1 cellular context compared by ENCODE assay signal in genomic region chr11:33736148-33736809, GRCh38.
A peak's percentile ranks its signal among the peaks of the same experiment; 100 is the strongest.
TF ChIP-seq lines count a peak whose summit lies in the region.

A gene with protein sequence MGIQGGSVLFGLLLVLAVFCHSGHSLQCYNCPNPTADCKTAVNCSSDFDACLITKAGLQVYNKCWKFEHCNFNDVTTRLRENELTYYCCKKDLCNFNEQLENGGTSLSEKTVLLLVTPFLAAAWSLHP (minus strand): TSS chr11:33736423. CDS start chr11:33722445, 13,978 bp downstream.

TF ChIP-seq in K562, 482 proteins besides CTCF, POLR2A, EP300 and RAD21 (continued from another document and continues in another):
- TF ChIP-seq, protein P1, sequence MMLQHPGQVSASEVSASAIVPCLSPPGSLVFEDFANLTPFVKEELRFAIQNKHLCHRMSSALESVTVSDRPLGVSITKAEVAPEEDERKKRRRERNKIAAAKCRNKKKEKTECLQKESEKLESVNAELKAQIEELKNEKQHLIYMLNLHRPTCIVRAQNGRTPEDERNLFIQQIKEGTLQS (IDR thresholded peaks at IDR 0.05) = no peak
- TF ChIP-seq, protein P1 (CRISPR knock-in tag; conservative IDR thresholded peaks at IDR 0.05) = no peak
- TF ChIP-seq CREB1 (IDR thresholded peaks at IDR 0.05) = no peak
- no peak for TF ChIP-seq CREB1 (CRISPR knock-in tag; IDR thresholded peaks at IDR 0.05)
- no peak for TF ChIP-seq NFIX (CRISPR knock-in tag; IDR thresholded peaks at IDR 0.05; ENCODE audit: low read depth)
- no peak for TF ChIP-seq SNRNP70 (optimal IDR thresholded peaks at IDR 0.05; ENCODE audit: low read depth, low read length)
- no peak for TF ChIP-seq TBL1XR1 (IDR thresholded peaks at IDR 0.05; ENCODE audit: low read length in 2 of 2)
- TF ChIP-seq, protein P2, sequence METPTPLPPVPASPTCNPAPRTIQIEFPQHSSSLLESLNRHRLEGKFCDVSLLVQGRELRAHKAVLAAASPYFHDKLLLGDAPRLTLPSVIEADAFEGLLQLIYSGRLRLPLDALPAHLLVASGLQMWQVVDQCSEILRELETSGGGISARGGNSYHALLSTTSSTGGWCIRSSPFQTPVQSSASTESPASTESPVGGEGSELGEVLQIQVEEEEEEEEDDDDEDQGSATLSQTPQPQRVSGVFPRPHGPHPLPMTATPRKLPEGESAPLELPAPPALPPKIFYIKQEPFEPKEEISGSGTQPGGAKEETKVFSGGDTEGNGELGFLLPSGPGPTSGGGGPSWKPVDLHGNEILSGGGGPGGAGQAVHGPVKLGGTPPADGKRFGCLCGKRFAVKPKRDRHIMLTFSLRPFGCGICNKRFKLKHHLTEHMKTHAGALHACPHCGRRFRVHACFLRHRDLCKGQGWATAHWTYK (CRISPR knock-in tag; IDR thresholded peaks at IDR 0.05) = 0 out of 2 replicates have a peak, but pooled peaks have one; percentile 1
- TF ChIP-seq EZH2 (IDR thresholded peaks at IDR 0.05; ENCODE audit: borderline replicate concordance, low read depth, low read length) = no peak
- no peak for TF ChIP-seq ZBTB7A (IDR thresholded peaks at IDR 0.05; ENCODE audit: borderline replicate concordance, control insufficient read depth, low read depth, low read length)
- no peak for TF ChIP-seq SMARCA5 (IDR thresholded peaks at IDR 0.05)
- TF ChIP-seq ZSCAN32 (CRISPR knock-in tag; IDR thresholded peaks at IDR 0.05) = no peak
- no peak for TF ChIP-seq SIN3A (IDR thresholded peaks at IDR 0.05; ENCODE audit: borderline replicate concordance in 2 of 2, control insufficient read depth in 1 of 2, low read depth in 2 of 2, low read length in 2 of 2)
- no peak for TF ChIP-seq TRIM24 (IDR thresholded peaks at IDR 0.05)
- TF ChIP-seq FOS (IDR thresholded peaks at IDR 0.05; ENCODE audit: extremely low read depth, insufficient read length) = no peak
- no peak; the same call in 1 of the 2 replicates for TF ChIP-seq RREB1 (CRISPR knock-in tag; IDR thresholded peaks at IDR 0.05)
- TF ChIP-seq ZNF507 (tag; conservative IDR thresholded peaks at IDR 0.05) = no peak
- no peak for TF ChIP-seq ZNF184 (CRISPR knock-in tag; IDR thresholded peaks at IDR 0.05)
- TF ChIP-seq, protein P3, sequence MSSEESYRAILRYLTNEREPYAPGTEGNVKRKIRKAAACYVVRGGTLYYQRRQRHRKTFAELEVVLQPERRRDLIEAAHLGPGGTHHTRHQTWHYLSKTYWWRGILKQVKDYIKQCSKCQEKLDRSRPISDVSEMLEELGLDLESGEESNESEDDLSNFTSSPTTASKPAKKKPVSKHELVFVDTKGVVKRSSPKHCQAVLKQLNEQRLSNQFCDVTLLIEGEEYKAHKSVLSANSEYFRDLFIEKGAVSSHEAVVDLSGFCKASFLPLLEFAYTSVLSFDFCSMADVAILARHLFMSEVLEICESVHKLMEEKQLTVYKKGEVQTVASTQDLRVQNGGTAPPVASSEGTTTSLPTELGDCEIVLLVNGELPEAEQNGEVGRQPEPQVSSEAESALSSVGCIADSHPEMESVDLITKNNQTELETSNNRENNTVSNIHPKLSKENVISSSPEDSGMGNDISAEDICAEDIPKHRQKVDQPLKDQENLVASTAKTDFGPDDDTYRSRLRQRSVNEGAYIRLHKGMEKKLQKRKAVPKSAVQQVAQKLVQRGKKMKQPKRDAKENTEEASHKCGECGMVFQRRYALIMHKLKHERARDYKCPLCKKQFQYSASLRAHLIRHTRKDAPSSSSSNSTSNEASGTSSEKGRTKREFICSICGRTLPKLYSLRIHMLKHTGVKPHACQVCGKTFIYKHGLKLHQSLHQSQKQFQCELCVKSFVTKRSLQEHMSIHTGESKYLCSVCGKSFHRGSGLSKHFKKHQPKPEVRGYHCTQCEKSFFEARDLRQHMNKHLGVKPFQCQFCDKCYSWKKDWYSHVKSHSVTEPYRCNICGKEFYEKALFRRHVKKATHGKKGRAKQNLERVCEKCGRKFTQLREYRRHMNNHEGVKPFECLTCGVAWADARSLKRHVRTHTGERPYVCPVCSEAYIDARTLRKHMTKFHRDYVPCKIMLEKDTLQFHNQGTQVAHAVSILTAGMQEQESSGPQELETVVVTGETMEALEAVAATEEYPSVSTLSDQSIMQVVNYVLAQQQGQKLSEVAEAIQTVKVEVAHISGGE (CRISPR knock-in tag; IDR thresholded peaks at IDR 0.05) = no peak
- TF ChIP-seq PHF20 (IDR thresholded peaks at IDR 0.05; ENCODE audit: partially characterized antibody) = no peak
- TF ChIP-seq RAD51 (IDR thresholded peaks at IDR 0.05; ENCODE audit: borderline replicate concordance, low read depth) = no peak
- TF ChIP-seq SLC30A9 (CRISPR knock-in tag; IDR thresholded peaks at IDR 0.05) = no peak
- TF ChIP-seq, protein P4, sequence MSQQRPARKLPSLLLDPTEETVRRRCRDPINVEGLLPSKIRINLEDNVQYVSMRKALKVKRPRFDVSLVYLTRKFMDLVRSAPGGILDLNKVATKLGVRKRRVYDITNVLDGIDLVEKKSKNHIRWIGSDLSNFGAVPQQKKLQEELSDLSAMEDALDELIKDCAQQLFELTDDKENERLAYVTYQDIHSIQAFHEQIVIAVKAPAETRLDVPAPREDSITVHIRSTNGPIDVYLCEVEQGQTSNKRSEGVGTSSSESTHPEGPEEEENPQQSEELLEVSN (IDR thresholded peaks at IDR 0.05; ENCODE audit: borderline replicate concordance in 1 of 2, extremely low read depth in 1 of 2, insufficient read depth in 1 of 2, insufficient read length in 1 of 2, low read depth in 1 of 2, low read length in 1 of 2, poor library complexity in 1 of 2, severe bottlenecking in 1 of 2) = peak in 1 of 2 experiments; percentile 31
- TF ChIP-seq HINFP (tag; conservative IDR thresholded peaks at IDR 0.05; ENCODE audit: low read depth) = no peak
- no peak for TF ChIP-seq ARNT (IDR thresholded peaks at IDR 0.05)
- TF ChIP-seq CREBBP (IDR thresholded peaks at IDR 0.05; ENCODE audit: low read depth, low read length) = no peak
- no peak for TF ChIP-seq ZNF41 (CRISPR knock-in tag; conservative IDR thresholded peaks at IDR 0.05)
- 0 out of 2 replicates have a peak, but pooled peaks have one; percentile 32 for TF ChIP-seq FOXK1 (CRISPR knock-in tag; IDR thresholded peaks at IDR 0.05; ENCODE audit: borderline replicate concordance)
- no peak for TF ChIP-seq RBM17 (IDR thresholded peaks at IDR 0.05; ENCODE audit: borderline replicate concordance, low read depth, low read length)
- TF ChIP-seq, protein P5, sequence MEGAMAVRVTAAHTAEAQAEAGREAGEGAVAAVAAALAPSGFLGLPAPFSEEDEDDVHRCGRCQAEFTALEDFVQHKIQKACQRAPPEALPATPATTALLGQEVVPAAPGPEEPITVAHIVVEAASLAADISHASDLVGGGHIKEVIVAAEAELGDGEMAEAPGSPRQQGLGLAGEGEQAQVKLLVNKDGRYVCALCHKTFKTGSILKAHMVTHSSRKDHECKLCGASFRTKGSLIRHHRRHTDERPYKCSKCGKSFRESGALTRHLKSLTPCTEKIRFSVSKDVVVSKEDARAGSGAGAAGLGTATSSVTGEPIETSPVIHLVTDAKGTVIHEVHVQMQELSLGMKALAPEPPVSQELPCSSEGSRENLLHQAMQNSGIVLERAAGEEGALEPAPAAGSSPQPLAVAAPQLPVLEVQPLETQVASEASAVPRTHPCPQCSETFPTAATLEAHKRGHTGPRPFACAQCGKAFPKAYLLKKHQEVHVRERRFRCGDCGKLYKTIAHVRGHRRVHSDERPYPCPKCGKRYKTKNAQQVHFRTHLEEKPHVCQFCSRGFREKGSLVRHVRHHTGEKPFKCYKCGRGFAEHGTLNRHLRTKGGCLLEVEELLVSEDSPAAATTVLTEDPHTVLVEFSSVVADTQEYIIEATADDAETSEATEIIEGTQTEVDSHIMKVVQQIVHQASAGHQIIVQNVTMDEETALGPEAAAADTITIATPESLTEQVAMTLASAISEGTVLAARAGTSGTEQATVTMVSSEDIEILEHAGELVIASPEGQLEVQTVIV (CRISPR knock-in tag; IDR thresholded peaks at IDR 0.05; ENCODE audit: borderline replicate concordance) = no peak
- TF ChIP-seq RFX1 (IDR thresholded peaks at IDR 0.05) = no peak
- TF ChIP-seq SMC3 (conservative IDR thresholded peaks at IDR 0.05; ENCODE audit: insufficient read depth, low read depth, low read length) = 0 out of 2 replicates have a peak, but pooled peaks have one; percentile 4
- no peak; the same call in 1 of the 2 replicates for TF ChIP-seq ATF7 (IDR thresholded peaks at IDR 0.05)
- TF ChIP-seq ZZZ3 (IDR thresholded peaks at IDR 0.05) = no peak
- TF ChIP-seq USF1 (CRISPR knock-in tag; IDR thresholded peaks at IDR 0.05) = no peak
- no peak for TF ChIP-seq MCM7 (IDR thresholded peaks at IDR 0.05)
- TF ChIP-seq FOXA3 (CRISPR knock-in tag; conservative IDR thresholded peaks at IDR 0.05 in 1 of 2, IDR thresholded peaks at IDR 0.05 in 1 of 2) = no peak
- TF ChIP-seq, protein P6, sequence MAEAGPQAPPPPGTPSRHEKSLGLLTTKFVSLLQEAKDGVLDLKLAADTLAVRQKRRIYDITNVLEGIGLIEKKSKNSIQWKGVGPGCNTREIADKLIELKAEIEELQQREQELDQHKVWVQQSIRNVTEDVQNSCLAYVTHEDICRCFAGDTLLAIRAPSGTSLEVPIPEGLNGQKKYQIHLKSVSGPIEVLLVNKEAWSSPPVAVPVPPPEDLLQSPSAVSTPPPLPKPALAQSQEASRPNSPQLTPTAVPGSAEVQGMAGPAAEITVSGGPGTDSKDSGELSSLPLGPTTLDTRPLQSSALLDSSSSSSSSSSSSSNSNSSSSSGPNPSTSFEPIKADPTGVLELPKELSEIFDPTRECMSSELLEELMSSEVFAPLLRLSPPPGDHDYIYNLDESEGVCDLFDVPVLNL (CRISPR knock-in tag; IDR thresholded peaks at IDR 0.05; ENCODE audit: low read depth) = no peak
- TF ChIP-seq, protein P7, sequence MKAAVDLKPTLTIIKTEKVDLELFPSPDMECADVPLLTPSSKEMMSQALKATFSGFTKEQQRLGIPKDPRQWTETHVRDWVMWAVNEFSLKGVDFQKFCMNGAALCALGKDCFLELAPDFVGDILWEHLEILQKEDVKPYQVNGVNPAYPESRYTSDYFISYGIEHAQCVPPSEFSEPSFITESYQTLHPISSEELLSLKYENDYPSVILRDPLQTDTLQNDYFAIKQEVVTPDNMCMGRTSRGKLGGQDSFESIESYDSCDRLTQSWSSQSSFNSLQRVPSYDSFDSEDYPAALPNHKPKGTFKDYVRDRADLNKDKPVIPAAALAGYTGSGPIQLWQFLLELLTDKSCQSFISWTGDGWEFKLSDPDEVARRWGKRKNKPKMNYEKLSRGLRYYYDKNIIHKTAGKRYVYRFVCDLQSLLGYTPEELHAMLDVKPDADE (conservative IDR thresholded peaks at IDR 0.05; ENCODE audit: control insufficient read depth, low read depth, low read length) = no peak; the same call in 1 of the 2 replicates
- peak in 1 of 2 experiments; percentile 76; a peak in 2 of 4 replicates for TF ChIP-seq MAZ (CRISPR knock-in tag; conservative IDR thresholded peaks at IDR 0.05 in 1 of 2, IDR thresholded peaks at IDR 0.05 in 1 of 2)
- no peak; the same call in 1 of the 2 replicates for TF ChIP-seq ZBTB1 (CRISPR knock-in tag; IDR thresholded peaks at IDR 0.05; ENCODE audit: borderline replicate concordance, low read depth)
- TF ChIP-seq BRD9 (IDR thresholded peaks at IDR 0.05; ENCODE audit: low read depth, partially characterized antibody) = no peak
- TF ChIP-seq ZNF77 (CRISPR knock-in tag; IDR thresholded peaks at IDR 0.05) = no peak
